Comparison of ENCODE assay signal across 18 cellular contexts in genomic region chr9:112572416-112572815, GRCh38.
"Had no signal": no experiment of that assay in that cellular context is flagged by ENCODE, and none has a peak within 500 bp of the region (broad histone marks: within the 10 kb centered on the region; RNA-seq: fewer than 3 reads in every experiment).

No MANE protein-coding gene starts in this region.

- H3K27me3 Mint-ChIP-seq: activated naive CD8-positive, alpha-beta T cell treated with anti-CD3 and anti-CD28 coated beads, Interleukin-2, amount 10 ng/mL, durations not matched to agents 7 days and 5 days had no signal

- H3K9me3 ChIP-seq: breast epithelium, prostate gland, transverse colon had no signal

- ATAC-seq: foreskin keratinocyte, right cardiac atrium had no signal

- H3K27me3 ChIP-seq: breast epithelium, foreskin keratinocyte, transverse colon had no signal

- H3K27ac ChIP-seq: breast epithelium, foreskin keratinocyte, prostate gland, skin epidermis, transverse colon had no signal

- H3K4me1 ChIP-seq: breast epithelium, prostate gland had no signal

- H3K4me3 ChIP-seq: breast epithelium, prostate gland, skin epidermis, transverse colon had no signal

- H3K27ac Mint-ChIP-seq: activated naive CD8-positive, alpha-beta T cell treated with anti-CD3 and anti-CD28 coated beads, Interleukin-2, amount 10 ng/mL, durations not matched to agents 7 days and 5 days; T-helper 2 cell treated with Interferon-gamma antibody and Interleukin-4, amounts not matched to agents 5 μg/mL and 100 μg/mL, for 36 hours had no signal

- H3K36me3 ChIP-seq: breast epithelium, prostate gland had no signal

- DNase-seq: activated CD4-positive, alpha-beta T cell treated with anti-CD3 and anti-CD28 coated beads, Interleukin-2, amount 50 U/mL, for 4 hours; activated naive CD4-positive, alpha-beta T cell; activated naive CD8-positive, alpha-beta T cell treated with anti-CD3 and anti-CD28 coated beads, Interleukin-2, amount 10 ng/mL, durations not matched to agents 7 days and 5 days; activated T-cell treated with anti-CD3 and anti-CD28 coated beads for 4 hours; anterior cingulate cortex; cerebellar nuclear complex; effector CD8-positive, alpha-beta T cell; foreskin keratinocyte; nephron progenitor cell; right cardiac atrium; stimulated activated CD4-positive, alpha-beta T cell treated with anti-CD3 and anti-CD28 coated beads, Interleukin-15, amount 100 ng/mL, for 24 hours; stimulated activated CD4-positive, alpha-beta T cell treated with anti-CD3 and anti-CD28 coated beads, Interleukin-4, amount 100 ng/mL, for 1 hour; stimulated activated naive CD4-positive, alpha-beta T cell; transverse colon had no signal

- H3K4me3 Mint-ChIP-seq: activated naive CD8-positive, alpha-beta T cell treated with anti-CD3 and anti-CD28 coated beads, Interleukin-2, amount 10 ng/mL, durations not matched to agents 7 days and 5 days; nephron progenitor cell; T-helper 2 cell treated with Interferon-gamma antibody and Interleukin-4, amounts not matched to agents 5 μg/mL and 100 μg/mL, for 36 hours had no signal

- H3K9me3 Mint-ChIP-seq: activated naive CD8-positive, alpha-beta T cell treated with anti-CD3 and anti-CD28 coated beads, Interleukin-2, amount 10 ng/mL, durations not matched to agents 7 days and 5 days; nephron progenitor cell; T-helper 2 cell treated with Interferon-gamma antibody and Interleukin-4, amounts not matched to agents 5 μg/mL and 100 μg/mL, for 36 hours had no signal
